Comparison of ENCODE assay signal across 18 cellular contexts in genomic region chr1:241828576-241828975, GRCh38. TPM values are rescaled to one million over a fixed set of nuclear protein-coding genes. Genes with fewer than 3 reads are reported as not detected.
DNase-seq lines count a peak whose midpoint lies in the region; ATAC-seq, FAIRE-seq and TF ChIP-seq lines count a peak whose summit lies in the region.
"Had no signal": no experiment of that assay in that cellular context is flagged by ENCODE, and none has a peak within 500 bp of the region (broad histone marks: within the 10 kb centered on the region; RNA-seq: fewer than 3 reads in every experiment).

No MANE protein-coding gene starts in this region.

- no peaks in the 10 kb centered on the region for H3K27me3 ChIP-seq in bronchial epithelial cell (ENCODE audit: control insufficient read depth, insufficient read depth, low read length)
- no peaks in the 10 kb centered on the region for H3K27me3 ChIP-seq in mesendoderm (ENCODE audit: insufficient read depth, low read length, poor library complexity)
- H3K27me3 ChIP-seq in sigmoid colon, result no peaks in the 10 kb centered on the region
- H3K27me3 ChIP-seq: right atrium auricular region, upper lobe of left lung had no signal

- no peak overlapping the region for H2AK5ac ChIP-seq in mesendoderm (ENCODE audit: low read length)

- H3K27ac ChIP-seq in mesendoderm (ENCODE audit: low read depth, low read length) (no peak overlapping the region), sigmoid colon (no peak overlapping the region)
- H3K27ac ChIP-seq: C4-2B, left lung, upper lobe of left lung had no signal

- H3K79me1 ChIP-seq in mesendoderm (ENCODE audit: low read length), result no peaks in the 10 kb centered on the region

- H3K9me3 ChIP-seq in sigmoid colon, result no peaks in the 10 kb centered on the region
- H3K9me3 ChIP-seq: left lung, right atrium auricular region, upper lobe of left lung had no signal

- H3K18ac ChIP-seq in mesendoderm (ENCODE audit: low read length), result no peak overlapping the region

- H3K36me3 Mint-ChIP-seq in stimulated activated memory B cell treated with anti-CD40 and anti-IgM and Interleukin-4, amounts not matched to agents 10 μg/mL and 1 μg/mL and 100 μg/mL, for 72 hours, result no peaks in the 10 kb centered on the region
- H3K36me3 Mint-ChIP-seq: natural killer cell treated with Interleukin-12 subunit alpha and Interleukin-12 subunit beta and Interleukin-15 and Interleukin-18, amount 100 ng/mL, for 72 hours had no signal

- H3K4ac ChIP-seq in mesendoderm (ENCODE audit: low read depth, low read length), result no peak overlapping the region

- H3K36me3 ChIP-seq in bronchial epithelial cell (ENCODE audit: control insufficient read depth, insufficient read depth, low read length) (no peaks in the 10 kb centered on the region), mesendoderm (ENCODE audit: control insufficient read depth, insufficient read depth, low read length) (no peaks in the 10 kb centered on the region), sigmoid colon (no peaks in the 10 kb centered on the region)
- H3K36me3 ChIP-seq: left lung, right atrium auricular region, upper lobe of left lung had no signal

- H4K8ac ChIP-seq in mesendoderm (ENCODE audit: low read depth, low read length), result no peak overlapping the region

- H3K23ac ChIP-seq in mesendoderm (ENCODE audit: low read length), result no peak overlapping the region

- no peaks in the 10 kb centered on the region for H3K4me1 Mint-ChIP-seq in stimulated activated memory B cell treated with anti-CD40 and anti-IgM and Interleukin-4, amounts not matched to agents 10 μg/mL and 1 μg/mL and 100 μg/mL, for 72 hours

- DNase-seq in ELR (ENCODE audit: low read depth), result peak; percentile 58
- DNase-seq in NCI-H1092 (lab: John Stamatoyannopoulos, UW), result peak; percentile 19
- DNase-seq in bronchial epithelial cell (ENCODE audit: low read depth), result peak; percentile 70
- peak; percentile 21 for DNase-seq in mesendoderm
- DNase-seq in NAMALWA (ENCODE audit: low spot score), result no peak
- no peak for DNase-seq in sigmoid colon
- no peak for DNase-seq in dermis blood vessel endothelial cell
- DNase-seq: activated CD8-positive, alpha-beta memory T cell treated with anti-CD3 and anti-CD28 coated beads, Interleukin-2, amount 50 U/mL, for 4 hours; activated naive CD4-positive, alpha-beta T cell treated with anti-CD3 and anti-CD28 coated beads, Interleukin-2, amount 50 U/mL, for 16 hours; left lung; NCI-H187 treated with DMSO at 0.1 percent for 48 hours; stimulated activated CD4-positive, alpha-beta T cell treated with anti-CD3 and anti-CD28 coated beads, Interleukin-2, amount 100 ng/mL, for 48 hours; upper lobe of left lung had no signal

- H3K4me2 ChIP-seq in mesendoderm (ENCODE audit: low read length), result no peak overlapping the region

- no peaks in the 10 kb centered on the region for H3K4me1 ChIP-seq in mesendoderm (ENCODE audit: control insufficient read depth, low read depth, low read length)
- peaks cover 0 to 6% (median 3%) of the 10 kb centered on the region in 4 donors for H3K4me1 ChIP-seq in sigmoid colon
- H3K4me1 ChIP-seq: left lung, upper lobe of left lung had no signal

- no peak overlapping the region for H2BK120ac ChIP-seq in mesendoderm (ENCODE audit: low read depth, low read length)

- intact Hi-C loops in sigmoid colon (cut with DNase I), result no loop called here

- no peak overlapping the region for H3K56ac ChIP-seq in mesendoderm (ENCODE audit: low read length)

- H3K27me3 Mint-ChIP-seq in stimulated activated memory B cell treated with anti-CD40 and anti-IgM and Interleukin-4, amounts not matched to agents 10 μg/mL and 1 μg/mL and 100 μg/mL, for 72 hours, result no peaks in the 10 kb centered on the region

- no peak overlapping the region for H3K9ac ChIP-seq in mesendoderm (ENCODE audit: low read length)

- TF ChIP-seq CTCF in bronchial epithelial cell (IDR thresholded peaks at IDR 0.05; ENCODE audit: insufficient read depth, low read length, severe bottlenecking) (no peak), sigmoid colon (IDR thresholded peaks at IDR 0.05) (no peak)

- TF ChIP-seq EP300 in sigmoid colon (IDR thresholded peaks at IDR 0.05), result no peak

- H3K4me3 ChIP-seq in bronchial epithelial cell (ENCODE audit: low read depth, low read length) (no peak overlapping the region), mesendoderm (ENCODE audit: low read length) (no peak overlapping the region), sigmoid colon (no peak overlapping the region)
- H3K4me3 ChIP-seq: left lung, right atrium auricular region, upper lobe of left lung had no signal

- TF ChIP-seq POLR2A in sigmoid colon (IDR thresholded peaks at IDR 0.05), result no peak

- no peak overlapping the region for H2BK5ac ChIP-seq in mesendoderm (ENCODE audit: low read length)

- H4K5ac ChIP-seq in mesendoderm (ENCODE audit: low read length), result no peak overlapping the region

- no peaks in the 10 kb centered on the region for H3K9me3 Mint-ChIP-seq in stimulated activated memory B cell treated with anti-CD40 and anti-IgM and Interleukin-4, amounts not matched to agents 10 μg/mL and 1 μg/mL and 100 μg/mL, for 72 hours
- H3K9me3 Mint-ChIP-seq: natural killer cell treated with Interleukin-12 subunit alpha and Interleukin-12 subunit beta and Interleukin-15 and Interleukin-18, amount 100 ng/mL, for 72 hours had no signal

- ATAC-seq in stimulated activated memory B cell treated with anti-CD40 and anti-IgM and Interleukin-4, amounts not matched to agents 10 μg/mL and 1 μg/mL and 100 μg/mL, for 72 hours, result no peak
- ATAC-seq: left lung; natural killer cell treated with Interleukin-12 subunit alpha and Interleukin-12 subunit beta and Interleukin-15 and Interleukin-18, amount 100 ng/mL, for 72 hours had no signal

- no CpG with 5 or more reads among the region's 3 CpGs for WGBS in mesendoderm (ENCODE audit: extremely low coverage, insufficient coverage, low lambda C conversion rate)
- WGBS in sigmoid colon, 2 donors, result 70 to 83% methylated on average over 3 of the region's 3 CpGs

- H3K27ac Mint-ChIP-seq in stimulated activated memory B cell treated with anti-CD40 and anti-IgM and Interleukin-4, amounts not matched to agents 10 μg/mL and 1 μg/mL and 100 μg/mL, for 72 hours, result no peak overlapping the region
- H3K27ac Mint-ChIP-seq: natural killer cell treated with Interleukin-12 subunit alpha and Interleukin-12 subunit beta and Interleukin-15 and Interleukin-18, amount 100 ng/mL, for 72 hours had no signal

- no peaks in the 10 kb centered on the region for H3K79me2 ChIP-seq in mesendoderm (ENCODE audit: control insufficient read depth, insufficient read depth, low read length)

- FAIRE-seq in bronchial epithelial cell (lab: Jason Lieb, UNC), result no peak
- FAIRE-seq: GM12892 had no signal

- no peak overlapping the region for H3K4me3 Mint-ChIP-seq in stimulated activated memory B cell treated with anti-CD40 and anti-IgM and Interleukin-4, amounts not matched to agents 10 μg/mL and 1 μg/mL and 100 μg/mL, for 72 hours
- H3K4me3 Mint-ChIP-seq: natural killer cell treated with Interleukin-12 subunit alpha and Interleukin-12 subunit beta and Interleukin-15 and Interleukin-18, amount 100 ng/mL, for 72 hours had no signal

- no peak overlapping the region for H2BK15ac ChIP-seq in mesendoderm (replicated peaks; ENCODE audit: low read depth)

RNA-seq across cellular contexts. Expression of gene EXO1, which starts 19.4 kb away (rescaled TPM):
- total RNA-seq in bronchial epithelial cell (0.53 and 0.90 TPM in 2 replicates), sigmoid colon (under 1 TPM in 2 of 4 donors, not detected in 2; 0.27 to 0.71 TPM), dermis blood vessel endothelial cell (6.8 and 17.6 TPM in 2 replicates)
- 24.3 TPM for polyA plus RNA-seq in mesendoderm (2013, experiment 1 of 2)
- polyA plus RNA-seq in mesendoderm (2013, experiment 2 of 2), result 24.4 TPM
- polyA plus RNA-seq in sigmoid colon, result 1 to 10 TPM in 2 of 3 donors, under 1 TPM in 1; under 0.01 to 3.4 (median 1.6) TPM

Comparison
In these comparisons a context has a peak if more than half of its experiments do, and no peak if none do; other contexts are left out.
1. DNase-seq: peak in ELR (single experiment), NCI-H1092 (single experiment), bronchial epithelial cell (single experiment) and mesendoderm (single experiment); none in NAMALWA (single experiment), sigmoid colon (single experiment) and dermis blood vessel endothelial cell (single experiment).